1 cellular context compared by ENCODE assay signal in genomic region chr1:84722794-84723193, GRCh38.
TF ChIP-seq lines count a peak whose summit lies in the region.

No MANE protein-coding gene starts in this region.

TF ChIP-seq in IMR-90, 13 proteins besides CTCF, POLR2A, EP300 and RAD21:
- TF ChIP-seq CEBPB (IDR thresholded peaks at IDR 0.05; ENCODE audit: low read depth, low read length) (peak; percentile 78), RCOR1 (IDR thresholded peaks at IDR 0.05; ENCODE audit: insufficient replicate concordance, low read length) (no peak)
